Comparison of ENCODE assay signal across 8 cellular contexts in genomic region chr2:43127208-43127940, GRCh38.
DNase-seq lines count a peak whose midpoint lies in the region; ATAC-seq lines count a peak whose summit lies in the region.

No MANE protein-coding gene starts in this region.

- DNase-seq in COLO668 (lab: John Stamatoyannopoulos, UW; ENCODE audit: unreplicated experiment) (peak; percentile 59), KBM-7 (peak; percentile 81), medulla oblongata (ENCODE audit: extremely low spot score) (peak; percentile 64), NCI-H446 (lab: John Stamatoyannopoulos, UW) (no peak)
- DNase-seq in activated CD4-positive, CD25-positive, alpha-beta regulatory T cell treated with anti-CD3 and anti-CD28 coated beads, Interleukin-2, amount 50 U/mL, for 16 hours (ENCODE audit: low read depth, low spot score): peak; percentile 78
- peak; percentile 80 for DNase-seq in central memory CD4-positive, alpha-beta T cell
- peak; percentile 88 for DNase-seq in stimulated activated CD8-positive, alpha-beta memory T cell treated with anti-CD3 and anti-CD28 coated beads, Interleukin-4, amount 100 ng/mL, for 24 hours (ENCODE audit: low read depth)

- no peak for ATAC-seq in GM21717 (IDR thresholded peaks at IDR 0.05; ENCODE audit: unreplicated experiment)

- in situ Hi-C loops in KBM-7 (cut with MboI; ENCODE audit: low pct_unique_long_range_greater_than_20kb, low sequenced_read_pairs): no loop called here

Comparison
In these comparisons a context has a peak if more than half of its experiments do, and no peak if none do; other contexts are left out.
1. DNase-seq: peak in COLO668 (single experiment), KBM-7 (single experiment), activated CD4-positive, CD25-positive, alpha-beta regulatory T cell treated with anti-CD3 and anti-CD28 coated beads, Interleukin-2, amount 50 U/mL, for 16 hours (single experiment), central memory CD4-positive, alpha-beta T cell (single experiment), medulla oblongata (single experiment) and stimulated activated CD8-positive, alpha-beta memory T cell treated with anti-CD3 and anti-CD28 coated beads, Interleukin-4, amount 100 ng/mL, for 24 hours (single experiment); none in NCI-H446 (0 of 2).